In the genomic region with DNA sequence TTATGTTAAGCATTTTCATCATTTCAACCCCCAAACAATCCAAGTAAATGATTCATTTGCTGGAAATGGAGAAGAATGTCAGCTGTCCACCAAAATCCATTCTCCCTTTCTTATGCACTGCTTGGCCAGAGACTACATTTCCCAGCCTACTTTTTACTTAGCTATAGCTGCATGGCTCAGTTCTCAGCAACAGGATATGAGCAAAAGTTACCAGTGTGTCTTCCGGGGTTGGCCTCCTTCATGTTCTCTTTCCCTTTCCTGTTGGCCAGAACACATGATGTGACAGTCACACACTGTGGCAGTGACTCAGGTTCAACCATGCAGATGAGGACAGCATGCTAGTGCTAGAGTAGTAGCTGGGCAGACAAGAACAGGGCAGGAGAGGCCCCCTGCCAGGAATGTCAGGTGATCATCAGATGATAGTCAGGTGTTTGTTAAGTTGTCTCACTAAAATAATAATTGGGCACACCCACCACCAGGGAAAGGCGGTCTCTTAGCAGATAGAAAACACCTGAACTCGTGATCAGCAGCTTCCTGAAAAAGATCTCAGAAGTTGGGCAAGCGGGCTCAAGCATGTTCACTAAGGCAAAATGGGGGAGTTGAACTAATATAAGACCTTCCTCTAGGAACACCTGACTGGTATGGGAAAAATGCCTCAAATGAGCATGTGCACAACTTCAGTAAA, we compare ENCODE assay signal across 8 cellular contexts. TPM values are rescaled to one million over a fixed set of nuclear protein-coding genes. Genes with fewer than 3 reads are reported as not detected.
A peak's percentile ranks its signal among the peaks of the same experiment; 100 is the strongest.
DNase-seq lines count a peak whose midpoint lies in the region; ATAC-seq, FAIRE-seq and TF ChIP-seq lines count a peak whose summit lies in the region.

No MANE protein-coding gene starts in this region.

- WGBS in lung, 2 donors: 72 to 82% methylated on average over 4 of the region's 4 CpGs

- peak; percentile 74 for FAIRE-seq in GM18507 (lab: Jason Lieb, UNC)
- no peak for FAIRE-seq in RCC 7860 (lab: Jason Lieb, UNC)
- FAIRE-seq in urothelium cell line (lab: Jason Lieb, UNC): no peak

- ATAC-seq in HG02678 (IDR thresholded peaks at IDR 0.05; ENCODE audit: unreplicated experiment): peak; percentile 90
- ATAC-seq in lung (ENCODE audit: insufficient read depth, low FRiP score): peak; percentile 77

- no peaks in the 10 kb centered on the region for H3K9me3 ChIP-seq in lung (ENCODE audit: control insufficient read depth in 2 of 2, insufficient read depth in 1 of 2, low read length in 1 of 2)

- no peaks in the 10 kb centered on the region for H3K4me1 ChIP-seq in lung (ENCODE audit: control insufficient read depth in 2 of 2, insufficient read depth in 2 of 2, low read length in 2 of 2)

- no peak for TF ChIP-seq CTCF in lung (IDR thresholded peaks at IDR 0.05; ENCODE audit: control extremely low read depth, extremely low read depth)

- no peak overlapping the region for H3K27ac ChIP-seq in lung (ENCODE audit: low read depth in 1 of 2, low read length in 1 of 2)

- no peak for DNase-seq in GM18507 (ENCODE audit: extremely low spot score, insufficient read length, low read depth)
- peak; percentile 76 for DNase-seq in RCC 7860 (ENCODE audit: low spot score)
- DNase-seq in activated effector memory CD4-positive, alpha-beta T cell treated with anti-CD3 and anti-CD28 coated beads, Interleukin-2, amount 50 U/mL, for 16 hours: peak; percentile 87
- peak; percentile 38 for DNase-seq in lung (ENCODE audit: low spot score)
- DNase-seq in urothelium cell line (ENCODE audit: low spot score): peak; percentile 20
- no peak for DNase-seq in SW480 (ENCODE audit: low spot score)
- DNase-seq in cortex of kidney (lab: John Stamatoyannopoulos, UW): no peak

- H3K36me3 ChIP-seq in lung (ENCODE audit: control insufficient read depth in 2 of 2, insufficient read depth in 2 of 2, low read length in 2 of 2): no peaks in the 10 kb centered on the region

- no peaks in the 10 kb centered on the region for H3K27me3 ChIP-seq in lung (ENCODE audit: control insufficient read depth, insufficient read depth)

- H3K4me3 ChIP-seq in lung: no peak overlapping the region

RNA-seq across cellular contexts. Expression of a gene that starts 12.2 kb away (rescaled TPM):
- under 1 TPM; 0.28 to 0.34 TPM for total RNA-seq in lung
- under 1 TPM; 0.08 to 0.26 TPM for polyA plus RNA-seq in lung

RNA-seq across cellular contexts. Expression of a gene that starts 14.4 kb away (rescaled TPM):
- 1 to 10 TPM; 3.8 to 6.4 TPM for total RNA-seq in lung
- polyA plus RNA-seq in lung: 1 to 10 TPM; 2.6 to 3.4 TPM

RNA-seq across cellular contexts. Expression of a gene that starts 50.7 kb away (rescaled TPM):
- total RNA-seq in lung: under 1 TPM in 1 of 2 donors, not detected in 1; 0.40 TPM
- under 1 TPM; 0.31 to 0.77 TPM for polyA plus RNA-seq in lung

Comparison
In these comparisons a context has a peak if more than half of its experiments do, and no peak if none do; other contexts are left out.
1. DNase-seq: peak in RCC 7860 (single experiment), activated effector memory CD4-positive, alpha-beta T cell treated with anti-CD3 and anti-CD28 coated beads, Interleukin-2, amount 50 U/mL, for 16 hours (single experiment), lung (single experiment) and urothelium cell line (single experiment); none in GM18507 (single experiment), SW480 (single experiment) and cortex of kidney (single experiment).